In the genomic region with DNA sequence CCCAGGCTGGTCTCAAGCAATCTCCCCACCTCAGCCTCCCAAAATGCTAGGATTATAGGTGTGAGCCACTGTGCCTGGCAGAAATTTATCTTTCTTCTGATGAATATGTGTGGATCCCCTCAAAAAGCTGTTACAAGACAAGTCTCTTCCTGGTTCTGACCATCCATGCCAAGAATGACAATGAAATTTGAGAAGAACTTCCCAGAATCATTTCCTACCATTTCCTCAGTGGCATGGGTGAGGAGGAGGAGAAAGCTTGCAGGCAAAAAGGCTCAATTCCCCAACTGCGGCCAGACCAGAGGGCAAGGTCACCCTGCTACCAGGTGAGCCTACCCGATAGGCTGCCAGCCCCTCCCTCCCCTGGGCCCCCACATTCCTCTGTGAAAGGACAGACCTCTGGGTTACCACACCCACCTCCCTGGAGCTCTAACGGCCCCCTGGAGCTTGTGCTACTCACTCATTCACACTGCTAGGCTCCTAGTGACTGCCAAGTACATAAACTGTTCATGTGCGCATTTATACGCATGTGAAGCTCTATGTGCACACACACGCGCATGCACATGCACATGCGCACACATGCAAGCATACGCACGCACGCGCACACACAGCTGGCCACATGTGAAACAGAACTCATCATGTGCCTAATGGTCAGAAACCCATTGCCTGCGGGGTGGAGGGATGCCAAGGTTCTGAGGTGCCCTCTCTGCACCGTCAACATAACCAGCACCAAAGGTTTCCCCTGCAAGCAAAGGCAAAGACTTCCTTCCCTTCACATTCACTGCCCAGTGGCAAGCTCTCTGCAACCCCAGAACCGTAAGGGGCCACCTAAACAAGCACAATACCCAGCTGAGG, we compare ENCODE assay signal across 1 cellular context.
TF ChIP-seq lines count a peak whose summit lies in the region.

No MANE protein-coding gene starts in this region.

TF ChIP-seq in HepG2, 621 proteins besides CTCF, POLR2A, EP300 and RAD21:
- TF ChIP-seq, protein P1, sequence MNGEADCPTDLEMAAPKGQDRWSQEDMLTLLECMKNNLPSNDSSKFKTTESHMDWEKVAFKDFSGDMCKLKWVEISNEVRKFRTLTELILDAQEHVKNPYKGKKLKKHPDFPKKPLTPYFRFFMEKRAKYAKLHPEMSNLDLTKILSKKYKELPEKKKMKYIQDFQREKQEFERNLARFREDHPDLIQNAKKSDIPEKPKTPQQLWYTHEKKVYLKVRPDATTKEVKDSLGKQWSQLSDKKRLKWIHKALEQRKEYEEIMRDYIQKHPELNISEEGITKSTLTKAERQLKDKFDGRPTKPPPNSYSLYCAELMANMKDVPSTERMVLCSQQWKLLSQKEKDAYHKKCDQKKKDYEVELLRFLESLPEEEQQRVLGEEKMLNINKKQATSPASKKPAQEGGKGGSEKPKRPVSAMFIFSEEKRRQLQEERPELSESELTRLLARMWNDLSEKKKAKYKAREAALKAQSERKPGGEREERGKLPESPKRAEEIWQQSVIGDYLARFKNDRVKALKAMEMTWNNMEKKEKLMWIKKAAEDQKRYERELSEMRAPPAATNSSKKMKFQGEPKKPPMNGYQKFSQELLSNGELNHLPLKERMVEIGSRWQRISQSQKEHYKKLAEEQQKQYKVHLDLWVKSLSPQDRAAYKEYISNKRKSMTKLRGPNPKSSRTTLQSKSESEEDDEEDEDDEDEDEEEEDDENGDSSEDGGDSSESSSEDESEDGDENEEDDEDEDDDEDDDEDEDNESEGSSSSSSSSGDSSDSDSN (CRISPR knock-in tag; IDR thresholded peaks at IDR 0.05) = no peak
- TF ChIP-seq, protein P2, sequence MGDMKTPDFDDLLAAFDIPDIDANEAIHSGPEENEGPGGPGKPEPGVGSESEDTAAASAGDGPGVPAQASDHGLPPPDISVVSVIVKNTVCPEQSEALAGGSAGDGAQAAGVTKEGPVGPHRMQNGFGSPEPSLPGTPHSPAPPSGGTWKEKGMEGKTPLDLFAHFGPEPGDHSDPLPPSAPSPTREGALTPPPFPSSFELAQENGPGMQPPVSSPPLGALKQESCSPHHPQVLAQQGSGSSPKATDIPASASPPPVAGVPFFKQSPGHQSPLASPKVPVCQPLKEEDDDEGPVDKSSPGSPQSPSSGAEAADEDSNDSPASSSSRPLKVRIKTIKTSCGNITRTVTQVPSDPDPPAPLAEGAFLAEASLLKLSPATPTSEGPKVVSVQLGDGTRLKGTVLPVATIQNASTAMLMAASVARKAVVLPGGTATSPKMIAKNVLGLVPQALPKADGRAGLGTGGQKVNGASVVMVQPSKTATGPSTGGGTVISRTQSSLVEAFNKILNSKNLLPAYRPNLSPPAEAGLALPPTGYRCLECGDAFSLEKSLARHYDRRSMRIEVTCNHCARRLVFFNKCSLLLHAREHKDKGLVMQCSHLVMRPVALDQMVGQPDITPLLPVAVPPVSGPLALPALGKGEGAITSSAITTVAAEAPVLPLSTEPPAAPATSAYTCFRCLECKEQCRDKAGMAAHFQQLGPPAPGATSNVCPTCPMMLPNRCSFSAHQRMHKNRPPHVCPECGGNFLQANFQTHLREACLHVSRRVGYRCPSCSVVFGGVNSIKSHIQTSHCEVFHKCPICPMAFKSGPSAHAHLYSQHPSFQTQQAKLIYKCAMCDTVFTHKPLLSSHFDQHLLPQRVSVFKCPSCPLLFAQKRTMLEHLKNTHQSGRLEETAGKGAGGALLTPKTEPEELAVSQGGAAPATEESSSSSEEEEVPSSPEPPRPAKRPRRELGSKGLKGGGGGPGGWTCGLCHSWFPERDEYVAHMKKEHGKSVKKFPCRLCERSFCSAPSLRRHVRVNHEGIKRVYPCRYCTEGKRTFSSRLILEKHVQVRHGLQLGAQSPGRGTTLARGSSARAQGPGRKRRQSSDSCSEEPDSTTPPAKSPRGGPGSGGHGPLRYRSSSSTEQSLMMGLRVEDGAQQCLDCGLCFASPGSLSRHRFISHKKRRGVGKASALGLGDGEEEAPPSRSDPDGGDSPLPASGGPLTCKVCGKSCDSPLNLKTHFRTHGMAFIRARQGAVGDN (CRISPR knock-in tag; IDR thresholded peaks at IDR 0.05) = 0 out of 2 replicates have a peak, but pooled peaks have one; percentile 14
- TF ChIP-seq CENPX (CRISPR knock-in tag; IDR thresholded peaks at IDR 0.05) = no peak
- TF ChIP-seq TCF7 (IDR thresholded peaks at IDR 0.05; ENCODE audit: low read depth) = no peak
- peak; percentile 59; the same call in 1 of the 2 replicates for TF ChIP-seq PAXIP1 (CRISPR knock-in tag; conservative IDR thresholded peaks at IDR 0.05)
- peak; percentile 63 for TF ChIP-seq PATZ1 (CRISPR knock-in tag; IDR thresholded peaks at IDR 0.05)
- TF ChIP-seq HMGA1 (CRISPR knock-in tag; conservative IDR thresholded peaks at IDR 0.05) = no peak
- no peak for TF ChIP-seq ZNF891 (CRISPR knock-in tag; IDR thresholded peaks at IDR 0.05)
- no peak for TF ChIP-seq CBFB (CRISPR knock-in tag; IDR thresholded peaks at IDR 0.05)
- no peak for TF ChIP-seq TRAFD1 (CRISPR knock-in tag; IDR thresholded peaks at IDR 0.05; ENCODE audit: borderline replicate concordance)
- TF ChIP-seq HNF4A (CRISPR knock-in tag; IDR thresholded peaks at IDR 0.05) = 0 out of 2 replicates have a peak, but pooled peaks have one; percentile 28
- no peak for TF ChIP-seq ZNF33B (CRISPR knock-in tag; IDR thresholded peaks at IDR 0.05)
- TF ChIP-seq ZNF34 (CRISPR knock-in tag; IDR thresholded peaks at IDR 0.05; ENCODE audit: borderline replicate concordance) = no peak
- no peak for TF ChIP-seq HMGXB3 (CRISPR knock-in tag; IDR thresholded peaks at IDR 0.05; ENCODE audit: borderline replicate concordance)
- no peak for TF ChIP-seq ZNF503 (CRISPR knock-in tag; IDR thresholded peaks at IDR 0.05)
- no peak for TF ChIP-seq HDAC2 (CRISPR knock-in tag; IDR thresholded peaks at IDR 0.05)
- TF ChIP-seq, protein P3, sequence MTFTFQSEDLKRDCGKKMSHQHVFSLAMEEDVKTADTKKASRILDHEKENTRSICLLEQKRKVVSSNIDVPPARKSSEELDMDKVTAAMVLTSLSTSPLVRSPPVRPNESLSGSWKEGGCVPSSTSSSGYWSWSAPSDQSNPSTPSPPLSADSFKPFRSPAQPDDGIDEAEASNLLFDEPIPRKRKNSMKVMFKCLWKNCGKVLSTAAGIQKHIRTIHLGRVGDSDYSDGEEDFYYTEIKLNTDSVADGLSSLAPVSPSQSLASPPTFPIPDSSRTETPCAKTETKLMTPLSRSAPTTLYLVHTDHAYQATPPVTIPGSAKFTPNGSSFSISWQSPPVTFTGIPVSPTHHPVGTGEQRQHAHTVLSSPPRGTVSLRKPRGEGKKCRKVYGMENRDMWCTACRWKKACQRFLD (CRISPR knock-in tag; IDR thresholded peaks at IDR 0.05; ENCODE audit: borderline replicate concordance) = no peak
- no peak for TF ChIP-seq NR1H2 (CRISPR knock-in tag; IDR thresholded peaks at IDR 0.05; ENCODE audit: borderline replicate concordance, low read depth)
- no peak for TF ChIP-seq SAFB2 (CRISPR knock-in tag; IDR thresholded peaks at IDR 0.05; ENCODE audit: borderline replicate concordance, low read depth)
- peak; percentile 34 for TF ChIP-seq RBM22 (optimal IDR thresholded peaks at IDR 0.05; ENCODE audit: low read length)
TF ChIP-seq in HepG2: peak in this region for 5.
